In the genomic region with DNA sequence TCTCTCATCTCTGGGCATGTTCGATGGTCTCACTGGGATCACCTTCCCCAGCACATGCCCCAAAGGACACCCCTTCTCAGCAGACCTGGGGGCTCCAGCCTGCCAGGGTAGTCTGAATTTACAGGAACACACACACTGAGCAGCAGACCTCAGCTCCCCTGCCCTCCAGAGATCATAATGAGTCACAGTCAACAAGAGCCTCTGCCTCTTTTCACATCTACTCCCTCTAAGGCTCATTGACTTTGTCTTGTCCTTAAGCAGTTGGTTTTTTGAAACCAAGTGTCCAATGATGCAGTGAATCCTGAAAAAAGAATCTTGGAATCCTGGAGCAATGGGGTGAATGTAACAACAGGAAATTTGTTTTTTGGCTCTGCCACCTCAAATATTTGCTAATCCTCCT, we compare ENCODE assay signal across 24 cellular contexts. TPM values are rescaled to one million over a fixed set of nuclear protein-coding genes. Genes with fewer than 3 reads are reported as not detected.
DNase-seq lines count a peak whose midpoint lies in the region; ATAC-seq and TF ChIP-seq lines count a peak whose summit lies in the region.
"Had no signal": no experiment of that assay in that cellular context is flagged by ENCODE, and none has a peak within 500 bp of the region (broad histone marks: within the 10 kb centered on the region; RNA-seq: fewer than 3 reads in every experiment).

No MANE protein-coding gene starts in this region.

- H3K18ac ChIP-seq in trophoblast cell (ENCODE audit: low read length) = peak overlapping the region; percentile 67

- ATAC-seq in sciatic nerve = no peak
- no peak for ATAC-seq in GM18909 (IDR thresholded peaks at IDR 0.05; ENCODE audit: poor library complexity, unreplicated experiment)
- ATAC-seq: Panc1, SK-N-SH treated with all-trans-retinoic acid at 6 μM for 48 hours had no signal

- peak overlapping the region; percentile 1 for H3K23ac ChIP-seq in trophoblast cell (ENCODE audit: low read length)

- H3K4me1 ChIP-seq in Caco-2 (peaks cover 19% of the 10 kb centered on the region), PC-9 (replicated peaks; ENCODE audit: insufficient read depth) (peaks cover 41% of the 10 kb centered on the region), trophoblast cell (ENCODE audit: control insufficient read depth in 1 of 2, insufficient read depth in 2 of 2, low read length in 2 of 2) (peaks cover 15 to 16% of the 10 kb centered on the region in 2 experiments), testis (no peaks in the 10 kb centered on the region)
- H3K4me1 ChIP-seq: BLaER1 had no signal

- H3K9ac ChIP-seq in trophoblast cell (ENCODE audit: low read length) = no peak overlapping the region
- H3K9ac ChIP-seq: BLaER1 had no signal

- CTCF ChIA-PET in Caco-2 (lab: Charles Lee) = no interaction called here
- CTCF ChIA-PET in PC-9 (lab: Charles Lee) = interaction anchor here (0.6 kb wide), 2 partner anchors 88 to 615 kb away, joined by 3 to 4 read pairs; no protein-coding TSS in a partner anchor

- H3K27me3 ChIP-seq in Caco-2 (replicated peaks; ENCODE audit: control insufficient read depth, insufficient read depth, low read length) = no peaks in the 10 kb centered on the region
- H3K27me3 ChIP-seq in PC-9 (ENCODE audit: insufficient read depth, low read depth) = no peaks in the 10 kb centered on the region
- no peaks in the 10 kb centered on the region for H3K27me3 ChIP-seq in trophoblast cell (ENCODE audit: insufficient read depth, low read length)
- no peaks in the 10 kb centered on the region for H3K27me3 ChIP-seq in testis
- H3K27me3 ChIP-seq: BLaER1 had no signal

- intact Hi-C loops in Caco-2 (cut with micrococcal nuclease; ENCODE audit: unreplicated experiment) = no loop called here
- intact Hi-C loops in PC-9 (cut with micrococcal nuclease; ENCODE audit: unreplicated experiment) = loop anchor here (1.0 to 5.0 kb wide), 5 partner anchors 103 to 371 kb away; no protein-coding TSS in a partner anchor
- intact Hi-C loops in sciatic nerve (cut with DNase I) = no loop called here
- intact Hi-C loops in testis (cut with DNase I; ENCODE audit: low total_unique reads) = no loop called here

- H3K27ac ChIP-seq in PC-9 = peak overlapping the region; percentile 94
- H3K27ac ChIP-seq in trophoblast cell (ENCODE audit: low read depth, low read length) = peak overlapping the region; percentile 79
- H3K27ac ChIP-seq in testis = no peak overlapping the region
- H3K27ac ChIP-seq: BLaER1 had no signal

- no peaks in the 10 kb centered on the region for H3K9me2 ChIP-seq in PC-9 (ENCODE audit: insufficient read depth)

- peak overlapping the region; percentile 38 for H3K4me2 ChIP-seq in PC-9
- H3K4me2 ChIP-seq in trophoblast cell (ENCODE audit: low read length) = no peak overlapping the region
- H3K4me2 ChIP-seq: BLaER1 had no signal

- DNase-seq in Caco-2 = no peak
- peak; percentile 21 to 60 for DNase-seq in PC-9
- peak; percentile 44 for DNase-seq in fibroblast of mammary gland (ENCODE audit: low read depth)
- peak; percentile 10 to 52 for DNase-seq in trophoblast cell
- no peak for DNase-seq in activated naive CD4-positive, alpha-beta T cell treated with Interleukin-2 at 50 U/mL for 16 hours
- DNase-seq in sciatic nerve (ENCODE audit: low spot score) = no peak
- no peak for DNase-seq in testis
- DNase-seq: CD4-positive, alpha-beta memory T cell; DMS153; GF-D8; H9; HFFc6; KG1; NCI-H1092; NCI-H1436 treated with DMSO at 0.1 percent for 48 hours; NCI-H2029; NCI-H2227 treated with DMSO at 0.1 percent for 48 hours; NCI-H510A; NCI-H748 treated with DMSO at 0.1 percent for 48 hours had no signal

- H3K27me3 Mint-ChIP-seq in Caco-2 (ENCODE audit: insufficient read depth, unreplicated experiment) = no peaks in the 10 kb centered on the region

- H4K8ac ChIP-seq in trophoblast cell (ENCODE audit: low read depth, low read length) = no peak overlapping the region

- H4K91ac ChIP-seq in trophoblast cell (ENCODE audit: low read depth, low read length) = peak overlapping the region; percentile 38

- no peak for TF ChIP-seq POLR2A in testis (IDR thresholded peaks at IDR 0.05)

- H2AFZ ChIP-seq in PC-9 (no peak overlapping the region), trophoblast cell (ENCODE audit: insufficient read depth, low read length, poor library complexity) (no peak overlapping the region)

- H3K27ac Mint-ChIP-seq in Caco-2 (ENCODE audit: unreplicated experiment) = peak overlapping the region; percentile 85
- H3K27ac Mint-ChIP-seq: HFFc6 had no signal

- POLR2A ChIA-PET in Caco-2 (lab: Charles Lee) = no interaction called here
- POLR2A ChIA-PET in PC-9 (lab: Charles Lee; ENCODE audit: unreplicated experiment) = interaction anchor here (0.6 kb wide), 1 partner anchor 92 kb away, joined by 3 read pairs; no protein-coding TSS in a partner anchor

- H4K12ac ChIP-seq in trophoblast cell (ENCODE audit: low read depth, low read length) = no peak overlapping the region

- H4K20me1 ChIP-seq in PC-9 (ENCODE audit: insufficient read depth) = no peaks in the 10 kb centered on the region
- H4K20me1 ChIP-seq: BLaER1 had no signal

- no TSS peak for BruUV-seq in Caco-2 (replicated peaks; lab: Mats Ljungman, UMichigan)
- no TSS peak for BruUV-seq in PC-9 (replicated peaks; lab: Mats Ljungman, UMichigan)

- H3K9me3 ChIP-seq in Caco-2 (no peaks in the 10 kb centered on the region), PC-9 (ENCODE audit: insufficient read depth, low read depth) (no peaks in the 10 kb centered on the region), trophoblast cell (ENCODE audit: insufficient read depth, low read depth, low read length) (no peaks in the 10 kb centered on the region), testis (no peaks in the 10 kb centered on the region)
- H3K9me3 ChIP-seq: BLaER1 had no signal

- no peak overlapping the region for H3K4ac ChIP-seq in trophoblast cell (ENCODE audit: low read depth, low read length)

- peaks cover 30% of the 10 kb centered on the region for H3F3A ChIP-seq in PC-9 (ENCODE audit: insufficient read depth, low read depth)

- H3K4me3 Mint-ChIP-seq in Caco-2 (ENCODE audit: unreplicated experiment) = no peak overlapping the region
- H3K4me3 Mint-ChIP-seq: CD4-positive, alpha-beta memory T cell; H9; HFFc6 had no signal

- no peaks in the 10 kb centered on the region for H3K36me3 Mint-ChIP-seq in Caco-2 (ENCODE audit: insufficient read depth, unreplicated experiment)
- H3K36me3 Mint-ChIP-seq: CD4-positive, alpha-beta memory T cell had no signal

- H3K4me3 ChIP-seq in Caco-2 (ENCODE audit: low read depth, low read length) = no peak overlapping the region
- no peak overlapping the region for H3K4me3 ChIP-seq in PC-9
- H3K4me3 ChIP-seq in fibroblast of mammary gland (ENCODE audit: control insufficient read depth, low read depth, low read length) = no peak overlapping the region
- no peak overlapping the region for H3K4me3 ChIP-seq in trophoblast cell (ENCODE audit: low read depth, low read length)
- no peak overlapping the region for H3K4me3 ChIP-seq in testis
- H3K4me3 ChIP-seq: BLaER1 had no signal

- H3K79me1 ChIP-seq in trophoblast cell (ENCODE audit: low read length) = peaks cover 10% of the 10 kb centered on the region

- H3K4me1 Mint-ChIP-seq in Caco-2 (ENCODE audit: low read depth, unreplicated experiment) = peaks cover 21% of the 10 kb centered on the region

- H3K9me3 Mint-ChIP-seq in Caco-2 (ENCODE audit: unreplicated experiment) = no peaks in the 10 kb centered on the region
- H3K9me3 Mint-ChIP-seq: CD4-positive, alpha-beta memory T cell; H9; HFFc6 had no signal

- no CpG with 5 or more reads among the region's 1 CpG for WGBS in trophoblast cell (ENCODE audit: extremely low coverage, insufficient coverage, insufficient read length)
- WGBS in testis, 2 donors = 80 to 90% methylated on average over 1 of the region's 1 CpG

- H2BK5ac ChIP-seq in trophoblast cell (ENCODE audit: low read depth, low read length, poor library complexity) = peak overlapping the region; percentile 63

- no peaks in the 10 kb centered on the region for H3K36me3 ChIP-seq in Caco-2 (ENCODE audit: control insufficient read depth, insufficient read depth, low read length)
- no peaks in the 10 kb centered on the region for H3K36me3 ChIP-seq in PC-9 (ENCODE audit: low read depth)
- H3K36me3 ChIP-seq in trophoblast cell (ENCODE audit: control insufficient read depth in 1 of 2, insufficient read depth in 2 of 2, low read length in 2 of 2) = no peaks in the 10 kb centered on the region
- no peaks in the 10 kb centered on the region for H3K36me3 ChIP-seq in testis (ENCODE audit: low read depth, missing control alignments)
- H3K36me3 ChIP-seq: BLaER1 had no signal

- H3K79me2 ChIP-seq in PC-9 (ENCODE audit: low read depth) (peaks cover 17% of the 10 kb centered on the region; the same call in 1 of the 2 replicates), trophoblast cell (ENCODE audit: control insufficient read depth, insufficient read depth, low read length, poor library complexity) (peaks cover 2% of the 10 kb centered on the region)

- peak overlapping the region; percentile 41 for H2BK12ac ChIP-seq in trophoblast cell (ENCODE audit: low read length)

- TF ChIP-seq CTCF in Caco-2 (IDR thresholded peaks at IDR 0.05; ENCODE audit: insufficient read depth in 1 of 2, low read depth in 1 of 2, low read length in 1 of 2, severe bottlenecking in 1 of 2, unreplicated experiment in 1 of 2) (no peak), PC-9 (conservative IDR thresholded peaks at IDR 0.05) (no peak), fibroblast of mammary gland (conservative IDR thresholded peaks at IDR 0.05; ENCODE audit: control insufficient read depth, insufficient read depth, low read depth, low read length) (no peak), testis (IDR thresholded peaks at IDR 0.05) (no peak)

- no peak overlapping the region for H2AK5ac ChIP-seq in trophoblast cell (ENCODE audit: low read length)

- H3K14ac ChIP-seq in trophoblast cell (ENCODE audit: low read length) = peak overlapping the region; percentile 47

- peak overlapping the region; percentile 35 for H2BK120ac ChIP-seq in trophoblast cell (ENCODE audit: insufficient read depth, low read length, poor library complexity)

RNA-seq across cellular contexts. Expression of a gene that starts 20.8 kb away (rescaled TPM):
- total RNA-seq in Caco-2 (2022) = 0.23 and 0.44 TPM in 2 replicates
- total RNA-seq in PC-9 (2021) = 0.76 and 0.98 TPM in 2 replicates
- 0.31 and 0.36 TPM in 2 replicates for polyA plus RNA-seq in trophoblast cell (2013)
- total RNA-seq in sciatic nerve = 0.49 TPM
- 1 to 10 TPM; 3.0 to 8.1 TPM for total RNA-seq in testis
- polyA plus RNA-seq in testis (ENCODE audit: insufficient read depth, low read depth, low replicate concordance) = 6.9 TPM
- total RNA-seq: A673; CD4-positive, alpha-beta memory T cell had no signal
- polyA plus RNA-seq: CD4-positive, alpha-beta memory T cell had no signal

Comparison
In these comparisons a context has a peak if more than half of its experiments do, and no peak if none do; other contexts are left out.
1. DNase-seq: peak in PC-9 (2 of 2), fibroblast of mammary gland (single experiment) and trophoblast cell (2 of 2); none in Caco-2 (0 of 2), activated naive CD4-positive, alpha-beta T cell treated with Interleukin-2 at 50 U/mL for 16 hours (single experiment), sciatic nerve (single experiment) and testis (single experiment).
2. H3K27ac ChIP-seq: peak in PC-9 (single experiment) and trophoblast cell (single experiment); none in testis (0 of 2).